ENCODE assay signal across 8 cellular contexts in the genomic region with DNA sequence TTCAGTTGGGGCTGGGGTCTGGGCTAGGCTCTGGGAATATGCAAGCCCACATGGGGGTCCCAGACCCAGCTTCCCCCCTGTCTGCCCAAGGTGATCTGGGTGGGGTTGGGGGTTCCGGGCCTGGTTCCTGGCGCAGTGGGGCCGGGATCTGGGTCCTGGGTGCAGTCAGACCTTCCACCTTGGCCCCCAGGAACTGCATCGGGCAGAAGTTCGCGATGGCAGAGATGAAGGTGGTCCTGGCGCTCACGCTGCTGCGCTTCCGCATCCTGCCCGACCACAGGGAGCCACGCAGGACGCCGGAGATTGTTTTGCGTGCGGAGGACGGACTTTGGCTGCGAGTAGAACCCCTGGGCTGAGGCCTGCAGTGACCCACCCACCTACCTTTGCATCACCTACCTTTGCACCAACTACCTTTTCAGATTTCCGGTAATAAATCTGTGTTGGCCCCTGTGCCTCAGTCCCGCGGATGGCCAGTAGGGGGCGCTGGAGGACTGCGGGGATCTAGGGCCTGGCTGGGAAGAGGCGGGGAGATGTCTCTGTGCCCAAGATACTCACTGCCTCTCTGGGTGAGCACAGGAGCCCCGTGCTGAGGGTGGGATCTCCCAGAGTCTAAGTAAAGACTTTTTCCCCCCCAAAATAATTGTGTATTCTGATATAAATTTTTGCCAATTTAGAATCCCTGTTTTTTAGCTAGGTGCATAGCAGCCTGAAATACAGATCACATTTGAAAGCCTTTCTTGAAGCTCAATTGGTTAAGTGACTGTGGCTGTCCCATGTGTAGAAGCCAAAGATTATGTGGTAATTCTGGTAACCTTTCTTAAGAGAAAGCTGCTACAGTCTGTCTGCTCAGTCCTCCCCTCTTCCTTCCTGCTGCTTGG. TPM values are rescaled to one million over a fixed set of nuclear protein-coding genes. Genes with fewer than 3 reads are reported as not detected.
A peak's percentile ranks its signal among the peaks of the same experiment; 100 is the strongest.
DNase-seq lines count a peak whose midpoint lies in the region; ATAC-seq and TF ChIP-seq lines count a peak whose summit lies in the region.

No MANE protein-coding gene starts in this region.

- H3K4me2 ChIP-seq in DOHH2 (ENCODE audit: low read length) (no peak overlapping the region), Loucy (ENCODE audit: low read depth, low read length, poor library complexity, severe bottlenecking) (no peak overlapping the region)

- H3K79me2 ChIP-seq in DOHH2 (ENCODE audit: control insufficient read depth, low read length) (no peaks in the 10 kb centered on the region), Loucy (ENCODE audit: insufficient read depth, low read length) (no peaks in the 10 kb centered on the region)

- intact Hi-C loops in cardiac septum (cut with DNase I) (loop anchor here (5.0 kb wide), 2 partner anchors 238 to 553 kb away; no protein-coding TSS in a partner anchor), psoas muscle (cut with DNase I) (loop anchor here in 1 of 2 donors (5.0 kb wide), 1 partner anchor 553 kb away; no protein-coding TSS in a partner anchor), vagina (cut with DNase I) (loop anchor here (10.0 kb wide), 1 partner anchor 556 kb away; the partner anchor contains the start of gene FAM32A)

- H3F3A ChIP-seq in DOHH2 (ENCODE audit: control insufficient read depth, insufficient read depth) (no peaks in the 10 kb centered on the region), Loucy (ENCODE audit: low read depth) (no peaks in the 10 kb centered on the region)

- H3K27me3 ChIP-seq in DOHH2 (ENCODE audit: control insufficient read depth, low read length), result no peaks in the 10 kb centered on the region
- no peaks in the 10 kb centered on the region for H3K27me3 ChIP-seq in Loucy (ENCODE audit: insufficient read depth, low read length, poor library complexity, severe bottlenecking)
- peaks cover 0 to 5% (median 2%) of the 10 kb centered on the region in 3 donors for H3K27me3 ChIP-seq in psoas muscle (ENCODE audit: insufficient read depth in 3 of 3, low read length in 2 of 3)
- H3K27me3 ChIP-seq in vagina, result no peaks in the 10 kb centered on the region

- no peaks in the 10 kb centered on the region for H3K36me3 ChIP-seq in DOHH2 (ENCODE audit: control insufficient read depth, low read length)
- H3K36me3 ChIP-seq in Loucy (ENCODE audit: insufficient read depth, low read length), result no peaks in the 10 kb centered on the region
- H3K36me3 ChIP-seq in psoas muscle (ENCODE audit: insufficient read depth in 1 of 2, low read depth in 1 of 2), result no peaks in the 10 kb centered on the region
- H3K36me3 ChIP-seq in vagina, result no peaks in the 10 kb centered on the region

- H3K4me1 ChIP-seq in DOHH2 (ENCODE audit: control insufficient read depth, low read length), result no peaks in the 10 kb centered on the region
- peaks cover 3% of the 10 kb centered on the region for H3K4me1 ChIP-seq in Loucy (ENCODE audit: insufficient read depth, low read length, poor library complexity, severe bottlenecking)
- no peaks in the 10 kb centered on the region for H3K4me1 ChIP-seq in psoas muscle
- H3K4me1 ChIP-seq in vagina, result no peaks in the 10 kb centered on the region

- H3K4me3 ChIP-seq in DOHH2 (ENCODE audit: low read length) (no peak overlapping the region), Loucy (ENCODE audit: low read length, poor library complexity, severe bottlenecking) (no peak overlapping the region), psoas muscle (no peak overlapping the region), vagina (no peak overlapping the region)

- no peak overlapping the region for H3K9ac ChIP-seq in Loucy (ENCODE audit: low read depth, low read length, poor library complexity, severe bottlenecking)

- 7 to 16% (median 10%) methylated on average over 25 of the region's 25 CpGs for WGBS in psoas muscle, 3 donors

- H3K27ac ChIP-seq in DOHH2 (ENCODE audit: low read depth, low read length) (no peak overlapping the region), psoas muscle (no peak overlapping the region), vagina (no peak overlapping the region)

- TF ChIP-seq CTCF in DOHH2 (IDR thresholded peaks at IDR 0.05; ENCODE audit: low read depth, low read length, poor library complexity, severe bottlenecking) (peak; percentile 98), Loucy (conservative IDR thresholded peaks at IDR 0.05; ENCODE audit: low read length) (peak; percentile 98), psoas muscle (IDR thresholded peaks at IDR 0.05) (peak; percentile 68), vagina (IDR thresholded peaks at IDR 0.05) (peak; percentile 90 to 97 (median 92))

- TF ChIP-seq POLR2A in vagina (IDR thresholded peaks at IDR 0.05), result no peak

- H3K9me3 ChIP-seq in DOHH2 (ENCODE audit: control insufficient read depth, insufficient read depth, low read length) (no peaks in the 10 kb centered on the region), Loucy (ENCODE audit: insufficient read depth, low read depth, low read length) (no peaks in the 10 kb centered on the region), psoas muscle (peaks cover 3% of the 10 kb centered on the region), vagina (no peaks in the 10 kb centered on the region)

- no peaks in the 10 kb centered on the region for H3K9me2 ChIP-seq in DOHH2 (replicated peaks; ENCODE audit: control insufficient read depth, low read length)
- no peaks in the 10 kb centered on the region for H3K9me2 ChIP-seq in Loucy (replicated peaks; ENCODE audit: low read depth, low read length)

- DNase-seq in SKM-1 treated with dmso at 0.1 percent for 144 hours (lab: John Stamatoyannopoulos, UW; ENCODE audit: unreplicated experiment) (peak; percentile 41), cardiac septum (ENCODE audit: low spot score) (peak; percentile 93), psoas muscle (peak; percentile 74 to 85), vagina (ENCODE audit: extremely low spot score in 2 of 2) (no peak)
- peak; percentile 86 for DNase-seq in activated naive CD4-positive, alpha-beta T cell treated with anti-CD3 and anti-CD28 coated beads, Interleukin-2, amount 50 U/mL, for 16 hours

- H4K20me1 ChIP-seq in DOHH2 (ENCODE audit: control insufficient read depth, insufficient read depth, low read depth, low read length), result peaks cover 3% of the 10 kb centered on the region; the same call in 1 of the 2 replicates
- no peaks in the 10 kb centered on the region for H4K20me1 ChIP-seq in Loucy (ENCODE audit: insufficient read depth, low read length, poor library complexity, severe bottlenecking)

- no peak overlapping the region for H2AFZ ChIP-seq in Loucy (ENCODE audit: low read length)

- ATAC-seq in psoas muscle (peak in 2 of 4 donors; percentile 51 to 53), GM21737 (IDR thresholded peaks at IDR 0.05; ENCODE audit: unreplicated experiment) (no peak)

RNA-seq across cellular contexts. Expression of gene CYP4F3, which starts 11.5 kb away (rescaled TPM):
- total RNA-seq in cardiac septum (1.00 TPM), psoas muscle (under 1 TPM; 0.04 to 0.43 (median 0.21) TPM), vagina (29.7 TPM)
- polyA plus RNA-seq in psoas muscle, result under 1 TPM in 2 of 3 donors, not detected in 1; 0.01 to 0.03 TPM

RNA-seq across cellular contexts. Expression of gene CYP4F8, which starts 14.2 kb away (rescaled TPM):
- total RNA-seq in cardiac septum (not detected), psoas muscle (not detected), vagina (0.98 TPM)
- polyA plus RNA-seq in psoas muscle, result not detected

RNA-seq across cellular contexts. Expression of gene CYP4F12, which starts 43.6 kb away (rescaled TPM):
- 1.9 TPM for total RNA-seq in cardiac septum
- total RNA-seq in psoas muscle, result 1 to 10 TPM in 2 of 4 donors, not detected in 2; 1.2 to 1.7 TPM
- 1 to 10 TPM in 2 of 3 donors, under 1 TPM in 1; 0.36 to 2.4 (median 1.3) TPM for polyA plus RNA-seq in psoas muscle
- total RNA-seq in vagina, result 76.1 TPM

Comparison
In these comparisons a context has a peak if more than half of its experiments do, and no peak if none do; other contexts are left out.
1. DNase-seq: peak in SKM-1 treated with dmso at 0.1 percent for 144 hours (single experiment), activated naive CD4-positive, alpha-beta T cell treated with anti-CD3 and anti-CD28 coated beads, Interleukin-2, amount 50 U/mL, for 16 hours (single experiment), cardiac septum (single experiment) and psoas muscle (2 of 2); none in vagina (0 of 2).
2. RNA of gene CYP4F3, which starts 11.5 kb away (total RNA-seq): 29.7 TPM in vagina (single experiment); 1.00 TPM in cardiac septum (single experiment) and 0.04 to 0.43 TPM in psoas muscle; every median in the first group is over 10 times any median in the second.
3. RNA of gene CYP4F12, which starts 43.6 kb away (total RNA-seq): 76.1 TPM in vagina (single experiment); 1.9 TPM in cardiac septum (single experiment) and 1.2 to 1.7 TPM in psoas muscle; every median in the first group is over 10 times any median in the second.
4. Peak in every context shown above with its lines, with median percentiles within 50 percentile points of each other: CTCF ChIP-seq.